Comparison of ENCODE assay signal across 19 cellular contexts in genomic region chr9:118281787-118282186, GRCh38.
"Had no signal": no experiment of that assay in that cellular context is flagged by ENCODE, and none has a peak within 500 bp of the region (broad histone marks: within the 10 kb centered on the region; RNA-seq: fewer than 3 reads in every experiment).

No MANE protein-coding gene starts in this region.

- H3K36me3 Mint-ChIP-seq: naive thymus-derived CD4-positive, alpha-beta T cell had no signal

- H3K27ac ChIP-seq: heart right ventricle, ovary, tibial artery, upper lobe of left lung, uterus had no signal

- H3K36me3 ChIP-seq: heart right ventricle, ovary, tibial artery, upper lobe of left lung, uterus had no signal

- DNase-seq: cortex of kidney; effector memory CD4-positive, alpha-beta T cell; heart right ventricle; hypothalamus; kidney glomerular epithelial cell; mammary epithelial cell; naive thymus-derived CD4-positive, alpha-beta T cell; nucleus accumbens; ovary; right cardiac atrium; small intestine; stimulated activated CD4-positive, alpha-beta T cell treated with anti-CD3 and anti-CD28 coated beads, Interleukin-2, amount 100 ng/mL, for 48 hours; stimulated activated naive CD4-positive, alpha-beta T cell treated with Interleukin-2 at 50 U/mL for 16 hours; tibial artery; upper lobe of left lung; uterus had no signal

- H3K27ac Mint-ChIP-seq: naive thymus-derived CD4-positive, alpha-beta T cell had no signal

- H3K4me3 Mint-ChIP-seq: naive thymus-derived CD4-positive, alpha-beta T cell; neural crest cell had no signal

- H3K27me3 ChIP-seq: ovary, tibial artery, upper lobe of left lung, uterus had no signal

- H3K9me3 Mint-ChIP-seq: neural crest cell had no signal

- ATAC-seq: esophagus mucosa; heart right ventricle; left lobe of liver; naive thymus-derived CD4-positive, alpha-beta T cell; right cardiac atrium had no signal

- H3K9me3 ChIP-seq: heart right ventricle, ovary, tibial artery, upper lobe of left lung, uterus had no signal

- H3K4me1 ChIP-seq: heart right ventricle, tibial artery, upper lobe of left lung, uterus had no signal

- H3K4me1 Mint-ChIP-seq: naive thymus-derived CD4-positive, alpha-beta T cell had no signal

- H3K4me3 ChIP-seq: heart right ventricle, ovary, tibial artery, upper lobe of left lung, uterus had no signal
